Comparison of ENCODE assay signal across 23 cellular contexts in genomic region chr9:79896390-79896789, GRCh38.
DNase-seq lines count a peak whose midpoint lies in the region; ATAC-seq, FAIRE-seq and TF ChIP-seq lines count a peak whose summit lies in the region.
"Had no signal": no experiment of that assay in that cellular context is flagged by ENCODE, and none has a peak within 500 bp of the region (broad histone marks: within the 10 kb centered on the region; RNA-seq: fewer than 3 reads in every experiment).

No MANE protein-coding gene starts in this region.

- TF ChIP-seq RAD21 in K562 (CRISPR knock-in tag; conservative IDR thresholded peaks at IDR 0.05 in 1 of 2, IDR thresholded peaks at IDR 0.05 in 1 of 2), result no peak

- WGBS in K562 (ENCODE audit: insufficient coverage, low coverage, missing lambda C conversion rate), result 0% methylated on average over 5 of the region's 5 CpGs
- WGBS in esophagus muscularis mucosa, result 84% methylated on average over 5 of the region's 5 CpGs
- 75 to 82% methylated on average over 3 to 5 of the region's 5 CpGs for WGBS in transverse colon (ENCODE audit: low coverage in 1 of 2), 2 donors

- H3K27me3 ChIP-seq in HAP-1 (ENCODE audit: low read depth) (no peaks in the 10 kb centered on the region), K562 (ENCODE audit: control insufficient read depth in 2 of 2, insufficient read depth in 2 of 2, low read length in 2 of 2) (no peaks in the 10 kb centered on the region), esophagus muscularis mucosa (no peaks in the 10 kb centered on the region), transverse colon (no peaks in the 10 kb centered on the region)
- H3K27me3 ChIP-seq: stomach, tibial artery had no signal

- TF ChIP-seq CTCF in 22Rv1 (IDR thresholded peaks at IDR 0.05) (no peak), K562 (IDR thresholded peaks at IDR 0.05 in 2 of 3, conservative IDR thresholded peaks at IDR 0.05 in 1 of 3; ENCODE audit: insufficient read depth in 2 of 3, low read depth in 1 of 3, low read length in 3 of 3) (no peak), esophagus muscularis mucosa (IDR thresholded peaks at IDR 0.05) (no peak), transverse colon (IDR thresholded peaks at IDR 0.05) (no peak)

- H3K4me1 ChIP-seq in HAP-1 (peaks cover 7% of the 10 kb centered on the region), K562 (replicated peaks in 1 of 2; ENCODE audit: control insufficient read depth in 2 of 2, insufficient read depth in 2 of 2, low read length in 2 of 2) (no peaks in the 10 kb centered on the region), esophagus muscularis mucosa (no peaks in the 10 kb centered on the region), transverse colon (no peaks in the 10 kb centered on the region)
- H3K4me1 ChIP-seq: lower lobe of right lung, stomach, tibial artery had no signal

- H3K27ac ChIP-seq in 22Rv1 (peak overlapping the region; percentile 42), K562 (ENCODE audit: extremely low read depth, low read depth, low read length) (no peak overlapping the region), esophagus muscularis mucosa (replicated peaks in 1 of 4) (no peak overlapping the region), transverse colon (no peak overlapping the region)
- H3K27ac ChIP-seq: dorsolateral prefrontal cortex, HL-60, lower lobe of right lung, stomach, tibial artery had no signal

- TF ChIP-seq EP300 in K562 (IDR thresholded peaks at IDR 0.05; ENCODE audit: low read length) (no peak), esophagus muscularis mucosa (IDR thresholded peaks at IDR 0.05) (no peak), transverse colon (IDR thresholded peaks at IDR 0.05; ENCODE audit: low read depth) (no peak)

- H3K79me2 ChIP-seq in K562 (ENCODE audit: control insufficient read depth, insufficient read depth, low read length), result no peaks in the 10 kb centered on the region

- H2AFZ ChIP-seq in K562 (ENCODE audit: low read depth, low read length), result no peak overlapping the region

- H4K20me1 ChIP-seq in K562 (replicated peaks; ENCODE audit: control insufficient read depth, insufficient read depth, low read length), result no peaks in the 10 kb centered on the region

- POLR2A ChIA-PET in K562 (lab: Yijun Ruan, JAX), result no interaction called here

- H3K9me1 ChIP-seq in K562 (ENCODE audit: control insufficient read depth, insufficient read depth, low read length), result no peaks in the 10 kb centered on the region

- H3K9ac ChIP-seq in K562 (ENCODE audit: insufficient read depth in 1 of 2, low read depth in 2 of 2, low read length in 2 of 2), result no peak overlapping the region

- CTCF ChIA-PET in K562 (lab: Yijun Ruan, JAX; ENCODE audit: low intra/inter-chr PET ratio), result no interaction called here

- no TSS peak for BruUV-seq in K562 (replicated peaks; lab: Mats Ljungman, UMichigan)

- FAIRE-seq in K562 (lab: Jason Lieb, UNC), result no peak
- FAIRE-seq: A204.1, HepG2 had no signal

- DNase-seq in HAP-1 (ENCODE audit: low spot score in 2 of 2), result peak; percentile 16 to 46
- peak; percentile 34 for DNase-seq in NCI-H524 treated with DMSO at 0.1 percent for 48 hours (lab: John Stamatoyannopoulos, UW)
- DNase-seq in K562 (ENCODE audit: extremely low read depth in 1 of 4, low spot score in 3 of 4), result no peak
- no peak for DNase-seq in esophagus muscularis mucosa (ENCODE audit: extremely low spot score)
- no peak for DNase-seq in COR-L47 (lab: John Stamatoyannopoulos, UW)
- no peak for DNase-seq in transverse colon
- DNase-seq: activated effector memory CD4-positive, alpha-beta T cell treated with Interleukin-2 at 50 U/mL for 16 hours; aorta; CD8-positive, alpha-beta memory T cell; dorsolateral prefrontal cortex; lower lobe of right lung; NCI-H1092 treated with DMSO at 0.1 percent for 48 hours; NCI-H1930; right cardiac atrium; stimulated activated CD4-positive, alpha-beta T cell treated with anti-CD3 and anti-CD28 coated beads, Interleukin-2, amount 100 ng/mL, for 24 hours; stomach; T-helper 2 cell; tibial artery had no signal

- intact Hi-C loops in K562 (cut with micrococcal nuclease) (no loop called here), esophagus muscularis mucosa (cut with DNase I) (no loop called here), transverse colon (cut with DNase I; ENCODE audit: low total_unique reads) (no loop called here)

- ATAC-seq in K562 (no peak), GM18502 (IDR thresholded peaks at IDR 0.05; ENCODE audit: poor library complexity, unreplicated experiment) (no peak)
- ATAC-seq: HepG2, lower lobe of right lung, right cardiac atrium had no signal

- no peak overlapping the region for H3K4me2 ChIP-seq in K562 (ENCODE audit: insufficient read depth, low read length)

- no peaks in the 10 kb centered on the region for H3K36me3 ChIP-seq in HAP-1 (replicated peaks)
- no peaks in the 10 kb centered on the region for H3K36me3 ChIP-seq in K562 (ENCODE audit: control insufficient read depth, insufficient read depth, low read length)
- no peaks in the 10 kb centered on the region for H3K36me3 ChIP-seq in esophagus muscularis mucosa
- no peaks in the 10 kb centered on the region for H3K36me3 ChIP-seq in transverse colon
- H3K36me3 ChIP-seq: lower lobe of right lung, stomach, tibial artery had no signal

- TF ChIP-seq POLR2A in K562 (conservative IDR thresholded peaks at IDR 0.05) (no peak), esophagus muscularis mucosa (IDR thresholded peaks at IDR 0.05; ENCODE audit: low read depth) (no peak), transverse colon (IDR thresholded peaks at IDR 0.05) (no peak)

- H3K9me3 ChIP-seq in HAP-1 (no peaks in the 10 kb centered on the region), K562 (replicated peaks; ENCODE audit: control insufficient read depth, insufficient read depth, low read depth, low read length) (no peaks in the 10 kb centered on the region), esophagus muscularis mucosa (no peaks in the 10 kb centered on the region), transverse colon (no peaks in the 10 kb centered on the region)
- H3K9me3 ChIP-seq: lower lobe of right lung, stomach, tibial artery had no signal

- in situ Hi-C loops in HAP-1 (cut with MboI; ENCODE audit: low sequenced_read_pairs), result no loop called here
- in situ Hi-C loops in K562 (cut with MboI), result no loop called here
- in situ Hi-C loops in transverse colon (cut with MboI; ENCODE audit: low pct_ligation_motif_present in 1 of 4, low pct_unique_long_range_greater_than_20kb in 1 of 4, low sequenced_read_pairs in 3 of 4), result no loop called here

- no peak overlapping the region for H3K4me3 ChIP-seq in HAP-1
- no peak overlapping the region for H3K4me3 ChIP-seq in K562
- H3K4me3 ChIP-seq in esophagus muscularis mucosa, result no peak overlapping the region
- no peak overlapping the region for H3K4me3 ChIP-seq in transverse colon
- H3K4me3 ChIP-seq: dorsolateral prefrontal cortex, lower lobe of right lung, stomach, tibial artery had no signal

TF ChIP-seq in K562, 482 proteins besides CTCF, POLR2A, EP300 and RAD21:
- no peak for TF ChIP-seq ZNF785 (CRISPR knock-in tag; IDR thresholded peaks at IDR 0.05)
- 0 out of 2 replicates have a peak, but pooled peaks have one; percentile 11 for TF ChIP-seq BRCA1 (IDR thresholded peaks at IDR 0.05)
- no peak for TF ChIP-seq BRCA1 (CRISPR knock-in tag; IDR thresholded peaks at IDR 0.05)

Comparison
In these comparisons a context has a peak if more than half of its experiments do, and no peak if none do; other contexts are left out.
1. DNase-seq: peak in HAP-1 (2 of 2) and NCI-H524 treated with DMSO at 0.1 percent for 48 hours (single experiment); none in K562 (0 of 4), esophagus muscularis mucosa (single experiment), COR-L47 (single experiment) and transverse colon (single experiment).